21 cellular contexts compared by ENCODE assay signal in genomic region chr14:104579507-104579906, GRCh38. TPM values are rescaled to one million over a fixed set of nuclear protein-coding genes. Genes with fewer than 3 reads are reported as not detected.
A peak's percentile ranks its signal among the peaks of the same experiment; 100 is the strongest.
DNase-seq lines count a peak whose midpoint lies in the region; ATAC-seq and TF ChIP-seq lines count a peak whose summit lies in the region.
"Had no signal": no experiment of that assay in that cellular context is flagged by ENCODE, and none has a peak within 500 bp of the region (broad histone marks: within the 10 kb centered on the region; RNA-seq: fewer than 3 reads in every experiment).

TSS of gene C14orf180 (plus strand) at chr14:104579764. CDS start at chr14:104586431, 6,667 bp downstream.

- peaks cover 97% of the 10 kb centered on the region for H3K4me1 ChIP-seq in cardiac muscle cell (ENCODE audit: low read depth)
- peaks cover 21% of the 10 kb centered on the region for H3K4me1 ChIP-seq in testis
- H3K4me1 ChIP-seq: lower lobe of right lung had no signal

- intact Hi-C loops in testis (cut with DNase I; ENCODE audit: low total_unique reads) = no loop called here

- H3K27me3 ChIP-seq in cardiac muscle cell (no peaks in the 10 kb centered on the region), testis (no peaks in the 10 kb centered on the region)

- no peaks in the 10 kb centered on the region for H3K9me3 ChIP-seq in cardiac muscle cell (ENCODE audit: low read depth)
- no peaks in the 10 kb centered on the region for H3K9me3 ChIP-seq in testis
- H3K9me3 ChIP-seq: lower lobe of right lung, upper lobe of left lung had no signal

- H3K4me3 ChIP-seq in cardiac muscle cell = no peak within 1 kb of the TSS
- no peak within 1 kb of the TSS for H3K4me3 ChIP-seq in testis
- H3K4me3 ChIP-seq: lower lobe of right lung, upper lobe of left lung had no signal

- DNase-seq in NCI-H2196 (lab: John Stamatoyannopoulos, UW; ENCODE audit: unreplicated experiment) (peak; percentile 6), NCI-H2196 treated with DMSO at 0.1 percent for 48 hours (lab: John Stamatoyannopoulos, UW; ENCODE audit: unreplicated experiment) (no peak), cardiac muscle cell (ENCODE audit: low read depth in 1 of 2, low spot score in 1 of 2) (no peak), myocyte (ENCODE audit: low read depth) (peak; percentile 67), testis (peak; percentile 22), NCI-H1048 (lab: John Stamatoyannopoulos, UW) (no peak)
- no peak for DNase-seq in activated CD4-positive, CD25-positive, alpha-beta regulatory T cell treated with anti-CD3 and anti-CD28 coated beads, Interleukin-2, amount 50 U/mL, for 72 hours
- DNase-seq: activated CD4-positive, alpha-beta memory T cell treated with anti-CD3 and anti-CD28 coated beads, Interleukin-2, amount 10 ng/mL, durations not matched to agents 7 days and 5 days; activated naive CD4-positive, alpha-beta T cell treated with anti-CD3 and anti-CD28 coated beads, Interleukin-2, amount 10 ng/mL, durations not matched to agents 7 days and 5 days; activated T-cell treated with anti-CD3 and anti-CD28 coated beads, Interleukin-2, amount 50 U/mL, for 24 hours; lower lobe of right lung; naive thymus-derived CD4-positive, alpha-beta T cell; NCI-H1436; NCI-H510A; SHP77 treated with DMSO at 0.1 percent for 48 hours; upper lobe of left lung had no signal

- WGBS in testis, 2 donors = 40 to 58% methylated on average over 1 to 14 of the region's 17 CpGs

- H3K36me3 ChIP-seq in cardiac muscle cell (no peaks in the 10 kb centered on the region), testis (ENCODE audit: low read depth, missing control alignments) (no peaks in the 10 kb centered on the region)
- H3K36me3 ChIP-seq: lower lobe of right lung, upper lobe of left lung had no signal

- no peak for ATAC-seq in HG02938 (IDR thresholded peaks at IDR 0.05; ENCODE audit: unreplicated experiment)
- ATAC-seq: lower lobe of right lung; naive thymus-derived CD4-positive, alpha-beta T cell had no signal

- TF ChIP-seq CTCF in cardiac muscle cell (IDR thresholded peaks at IDR 0.05; ENCODE audit: low read depth, low read length) (no peak), testis (IDR thresholded peaks at IDR 0.05) (no peak)

- peak within 1 kb of the TSS; percentile 97 for H3K27ac ChIP-seq in cardiac muscle cell
- H3K27ac ChIP-seq in testis = no peak within 1 kb of the TSS
- H3K27ac ChIP-seq: C4-2B, lower lobe of right lung, upper lobe of left lung had no signal

- no peak for TF ChIP-seq POLR2A in testis (IDR thresholded peaks at IDR 0.05)

RNA-seq across cellular contexts. Expression of gene C14orf180, which starts in this region (rescaled TPM):
- total RNA-seq in cardiac muscle cell = 17.1 and 18.4 TPM in 2 replicates
- polyA plus RNA-seq in cardiac muscle cell = 13.3 and 19.7 TPM in 2 replicates
- total RNA-seq in myocyte = 0.67 TPM in 1 of 2 replicates, not detected in the other
- polyA plus RNA-seq in myocyte (2012) = not detected
- total RNA-seq in testis = under 1 TPM in 1 of 2 donors, not detected in 1; 0.16 TPM
- 0.86 TPM for polyA plus RNA-seq in testis (ENCODE audit: insufficient read depth, low read depth, low replicate concordance)
- total RNA-seq: activated CD4-positive, alpha-beta memory T cell treated with anti-CD3 and anti-CD28 coated beads, Interleukin-2, amount 10 ng/mL, durations not matched to agents 7 days and 5 days; dermis microvascular lymphatic vessel endothelial cell; frontal cortex; naive thymus-derived CD4-positive, alpha-beta T cell; progenitor cell of endocrine pancreas; upper lobe of left lung had no signal
- polyA plus RNA-seq: naive thymus-derived CD4-positive, alpha-beta T cell had no signal

Comparison
In these comparisons a context has a peak if more than half of its experiments do, and no peak if none do; other contexts are left out.
1. RNA of gene C14orf180 (total RNA-seq): 17.1 to 18.4 TPM in cardiac muscle cell; 0.67 TPM in myocyte and 0.16 TPM in testis; every median in the first group is over 10 times any median in the second.
2. Peak in DNase-seq in myocyte; RNA of the gene not detected or under 1 TPM.
3. Peak in DNase-seq in testis; RNA of the gene not detected or under 1 TPM.